Comparison of ENCODE assay signal across 1 cellular context in genomic region chr16:57244767-57245471, GRCh38.
TF ChIP-seq lines count a peak whose summit lies in the region.

Gene ARL2BP (plus strand): TSS chr16:57245259. CDS start chr16:57245368, 109 bp downstream.

TF ChIP-seq in HepG2, 621 proteins besides CTCF, POLR2A, EP300 and RAD21 (continued from another document and continues in another):
- TF ChIP-seq, protein P1, sequence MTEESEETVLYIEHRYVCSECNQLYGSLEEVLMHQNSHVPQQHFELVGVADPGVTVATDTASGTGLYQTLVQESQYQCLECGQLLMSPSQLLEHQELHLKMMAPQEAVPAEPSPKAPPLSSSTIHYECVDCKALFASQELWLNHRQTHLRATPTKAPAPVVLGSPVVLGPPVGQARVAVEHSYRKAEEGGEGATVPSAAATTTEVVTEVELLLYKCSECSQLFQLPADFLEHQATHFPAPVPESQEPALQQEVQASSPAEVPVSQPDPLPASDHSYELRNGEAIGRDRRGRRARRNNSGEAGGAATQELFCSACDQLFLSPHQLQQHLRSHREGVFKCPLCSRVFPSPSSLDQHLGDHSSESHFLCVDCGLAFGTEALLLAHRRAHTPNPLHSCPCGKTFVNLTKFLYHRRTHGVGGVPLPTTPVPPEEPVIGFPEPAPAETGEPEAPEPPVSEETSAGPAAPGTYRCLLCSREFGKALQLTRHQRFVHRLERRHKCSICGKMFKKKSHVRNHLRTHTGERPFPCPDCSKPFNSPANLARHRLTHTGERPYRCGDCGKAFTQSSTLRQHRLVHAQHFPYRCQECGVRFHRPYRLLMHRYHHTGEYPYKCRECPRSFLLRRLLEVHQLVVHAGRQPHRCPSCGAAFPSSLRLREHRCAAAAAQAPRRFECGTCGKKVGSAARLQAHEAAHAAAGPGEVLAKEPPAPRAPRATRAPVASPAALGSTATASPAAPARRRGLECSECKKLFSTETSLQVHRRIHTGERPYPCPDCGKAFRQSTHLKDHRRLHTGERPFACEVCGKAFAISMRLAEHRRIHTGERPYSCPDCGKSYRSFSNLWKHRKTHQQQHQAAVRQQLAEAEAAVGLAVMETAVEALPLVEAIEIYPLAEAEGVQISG (CRISPR knock-in tag; IDR thresholded peaks at IDR 0.05): peak; percentile 90
- TF ChIP-seq ZNF382 (CRISPR knock-in tag; IDR thresholded peaks at IDR 0.05; ENCODE audit: borderline replicate concordance) (no peak), TCF7 (IDR thresholded peaks at IDR 0.05; ENCODE audit: low read depth) (no peak), ZNF446 (CRISPR knock-in tag; IDR thresholded peaks at IDR 0.05) (no peak), ZNF276 (CRISPR knock-in tag; IDR thresholded peaks at IDR 0.05; ENCODE audit: low read depth) (peak; percentile 90; the same call in 1 of the 2 replicates), ZSCAN30 (CRISPR knock-in tag; IDR thresholded peaks at IDR 0.05) (no peak), ZNF501 (CRISPR knock-in tag; IDR thresholded peaks at IDR 0.05) (peak; percentile 98), ATAD3A (CRISPR knock-in tag; IDR thresholded peaks at IDR 0.05) (no peak), ZNF709 (CRISPR knock-in tag; IDR thresholded peaks at IDR 0.05) (no peak; the same call in 1 of the 2 replicates), MAX (IDR thresholded peaks at IDR 0.05) (peak; percentile 97), ZNF136 (CRISPR knock-in tag; IDR thresholded peaks at IDR 0.05; ENCODE audit: low read depth) (0 out of 2 replicates have a peak, but pooled peaks have one; percentile 25), NPAS2 (CRISPR knock-in tag; IDR thresholded peaks at IDR 0.05; ENCODE audit: borderline replicate concordance) (no peak), TP53 (CRISPR knock-in tag; conservative IDR thresholded peaks at IDR 0.05) (peak; percentile 53; the same call in 1 of the 2 replicates), FOXM1 (CRISPR knock-in tag; IDR thresholded peaks at IDR 0.05) (no peak; the same call in 1 of the 2 replicates), KLF16 (CRISPR knock-in tag; IDR thresholded peaks at IDR 0.05) (peak in 1 of 2 experiments; percentile 75; a peak in 1 of 4 replicates), CCAR2 (optimal IDR thresholded peaks at IDR 0.05; ENCODE audit: low read depth, low read length) (no peak), SNAI1 (CRISPR knock-in tag; IDR thresholded peaks at IDR 0.05; ENCODE audit: borderline replicate concordance) (0 out of 2 replicates have a peak, but pooled peaks have one; percentile 68), ELF3 (CRISPR knock-in tag; IDR thresholded peaks at IDR 0.05) (peak; percentile 84), NFKB2 (CRISPR knock-in tag; IDR thresholded peaks at IDR 0.05; ENCODE audit: borderline replicate concordance) (no peak; the same call in 1 of the 2 replicates), ZNF629 (CRISPR knock-in tag; conservative IDR thresholded peaks at IDR 0.05) (no peak; the same call in 1 of the 2 replicates), CCDC6 (CRISPR knock-in tag; IDR thresholded peaks at IDR 0.05) (peak; percentile 83; the same call in 1 of the 2 replicates), KLF12 (CRISPR knock-in tag; IDR thresholded peaks at IDR 0.05; ENCODE audit: borderline replicate concordance) (peak; percentile 97; the same call in 1 of the 2 replicates), ZNF639 (CRISPR knock-in tag; conservative IDR thresholded peaks at IDR 0.05) (peak; percentile 83; the same call in 1 of the 2 replicates), FOXK1 (CRISPR knock-in tag; IDR thresholded peaks at IDR 0.05; ENCODE audit: borderline replicate concordance, low read depth) (no peak), NFE2 (CRISPR knock-in tag; IDR thresholded peaks at IDR 0.05) (no peak), RCOR2 (CRISPR knock-in tag; IDR thresholded peaks at IDR 0.05) (no peak), ZNF770 (CRISPR knock-in tag; IDR thresholded peaks at IDR 0.05) (peak; percentile 92), ZBTB38 (CRISPR knock-in tag; IDR thresholded peaks at IDR 0.05) (peak; percentile 94), ZNF362 (CRISPR knock-in tag; IDR thresholded peaks at IDR 0.05; ENCODE audit: borderline replicate concordance) (no peak; the same call in 1 of the 2 replicates), TBL1XR1 (IDR thresholded peaks at IDR 0.05; ENCODE audit: borderline replicate concordance, low read length, partially characterized antibody) (no peak), NR2F2 (IDR thresholded peaks at IDR 0.05; ENCODE audit: borderline replicate concordance, low read depth) (peak; percentile 8; the same call in 1 of the 2 replicates), ZMYM2 (CRISPR knock-in tag; IDR thresholded peaks at IDR 0.05) (no peak), YY1 (IDR thresholded peaks at IDR 0.05; ENCODE audit: insufficient read depth, insufficient replicate concordance, low read depth, low read length) (peak; percentile 68), MIER2 (CRISPR knock-in tag; IDR thresholded peaks at IDR 0.05) (no peak; the same call in 1 of the 2 replicates), ZNF12 (CRISPR knock-in tag; IDR thresholded peaks at IDR 0.05) (no peak; the same call in 1 of the 2 replicates), ZBTB7B (CRISPR knock-in tag; IDR thresholded peaks at IDR 0.05) (peak; percentile 84; the same call in 1 of the 2 replicates), ZNF530 (CRISPR knock-in tag; IDR thresholded peaks at IDR 0.05; ENCODE audit: low read depth) (no peak), GZF1 (CRISPR knock-in tag; IDR thresholded peaks at IDR 0.05) (no peak), ZNF563 (CRISPR knock-in tag; IDR thresholded peaks at IDR 0.05) (peak; percentile 68; the same call in 1 of the 2 replicates), GTF2F1 (IDR thresholded peaks at IDR 0.05; ENCODE audit: low read length) (no peak)
- TF ChIP-seq, protein P2, sequence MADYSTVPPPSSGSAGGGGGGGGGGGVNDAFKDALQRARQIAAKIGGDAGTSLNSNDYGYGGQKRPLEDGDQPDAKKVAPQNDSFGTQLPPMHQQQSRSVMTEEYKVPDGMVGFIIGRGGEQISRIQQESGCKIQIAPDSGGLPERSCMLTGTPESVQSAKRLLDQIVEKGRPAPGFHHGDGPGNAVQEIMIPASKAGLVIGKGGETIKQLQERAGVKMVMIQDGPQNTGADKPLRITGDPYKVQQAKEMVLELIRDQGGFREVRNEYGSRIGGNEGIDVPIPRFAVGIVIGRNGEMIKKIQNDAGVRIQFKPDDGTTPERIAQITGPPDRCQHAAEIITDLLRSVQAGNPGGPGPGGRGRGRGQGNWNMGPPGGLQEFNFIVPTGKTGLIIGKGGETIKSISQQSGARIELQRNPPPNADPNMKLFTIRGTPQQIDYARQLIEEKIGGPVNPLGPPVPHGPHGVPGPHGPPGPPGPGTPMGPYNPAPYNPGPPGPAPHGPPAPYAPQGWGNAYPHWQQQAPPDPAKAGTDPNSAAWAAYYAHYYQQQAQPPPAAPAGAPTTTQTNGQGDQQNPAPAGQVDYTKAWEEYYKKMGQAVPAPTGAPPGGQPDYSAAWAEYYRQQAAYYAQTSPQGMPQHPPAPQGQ (CRISPR knock-in tag; IDR thresholded peaks at IDR 0.05; ENCODE audit: borderline replicate concordance): no peak
- TF ChIP-seq, protein P3, sequence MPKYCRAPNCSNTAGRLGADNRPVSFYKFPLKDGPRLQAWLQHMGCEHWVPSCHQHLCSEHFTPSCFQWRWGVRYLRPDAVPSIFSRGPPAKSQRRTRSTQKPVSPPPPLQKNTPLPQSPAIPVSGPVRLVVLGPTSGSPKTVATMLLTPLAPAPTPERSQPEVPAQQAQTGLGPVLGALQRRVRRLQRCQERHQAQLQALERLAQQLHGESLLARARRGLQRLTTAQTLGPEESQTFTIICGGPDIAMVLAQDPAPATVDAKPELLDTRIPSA (CRISPR knock-in tag; IDR thresholded peaks at IDR 0.05; ENCODE audit: borderline replicate concordance): no peak; the same call in none of the 2 replicates
- TF ChIP-seq, protein P4, sequence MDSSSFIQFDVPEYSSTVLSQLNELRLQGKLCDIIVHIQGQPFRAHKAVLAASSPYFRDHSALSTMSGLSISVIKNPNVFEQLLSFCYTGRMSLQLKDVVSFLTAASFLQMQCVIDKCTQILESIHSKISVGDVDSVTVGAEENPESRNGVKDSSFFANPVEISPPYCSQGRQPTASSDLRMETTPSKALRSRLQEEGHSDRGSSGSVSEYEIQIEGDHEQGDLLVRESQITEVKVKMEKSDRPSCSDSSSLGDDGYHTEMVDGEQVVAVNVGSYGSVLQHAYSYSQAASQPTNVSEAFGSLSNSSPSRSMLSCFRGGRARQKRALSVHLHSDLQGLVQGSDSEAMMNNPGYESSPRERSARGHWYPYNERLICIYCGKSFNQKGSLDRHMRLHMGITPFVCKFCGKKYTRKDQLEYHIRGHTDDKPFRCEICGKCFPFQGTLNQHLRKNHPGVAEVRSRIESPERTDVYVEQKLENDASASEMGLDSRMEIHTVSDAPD (CRISPR knock-in tag; IDR thresholded peaks at IDR 0.05): peak; percentile 90
- TF ChIP-seq, protein P5, sequence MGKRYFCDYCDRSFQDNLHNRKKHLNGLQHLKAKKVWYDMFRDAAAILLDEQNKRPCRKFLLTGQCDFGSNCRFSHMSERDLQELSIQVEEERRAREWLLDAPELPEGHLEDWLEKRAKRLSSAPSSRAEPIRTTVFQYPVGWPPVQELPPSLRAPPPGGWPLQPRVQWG (CRISPR knock-in tag; IDR thresholded peaks at IDR 0.05; ENCODE audit: borderline replicate concordance, low read depth): no peak
- TF ChIP-seq, protein P6, sequence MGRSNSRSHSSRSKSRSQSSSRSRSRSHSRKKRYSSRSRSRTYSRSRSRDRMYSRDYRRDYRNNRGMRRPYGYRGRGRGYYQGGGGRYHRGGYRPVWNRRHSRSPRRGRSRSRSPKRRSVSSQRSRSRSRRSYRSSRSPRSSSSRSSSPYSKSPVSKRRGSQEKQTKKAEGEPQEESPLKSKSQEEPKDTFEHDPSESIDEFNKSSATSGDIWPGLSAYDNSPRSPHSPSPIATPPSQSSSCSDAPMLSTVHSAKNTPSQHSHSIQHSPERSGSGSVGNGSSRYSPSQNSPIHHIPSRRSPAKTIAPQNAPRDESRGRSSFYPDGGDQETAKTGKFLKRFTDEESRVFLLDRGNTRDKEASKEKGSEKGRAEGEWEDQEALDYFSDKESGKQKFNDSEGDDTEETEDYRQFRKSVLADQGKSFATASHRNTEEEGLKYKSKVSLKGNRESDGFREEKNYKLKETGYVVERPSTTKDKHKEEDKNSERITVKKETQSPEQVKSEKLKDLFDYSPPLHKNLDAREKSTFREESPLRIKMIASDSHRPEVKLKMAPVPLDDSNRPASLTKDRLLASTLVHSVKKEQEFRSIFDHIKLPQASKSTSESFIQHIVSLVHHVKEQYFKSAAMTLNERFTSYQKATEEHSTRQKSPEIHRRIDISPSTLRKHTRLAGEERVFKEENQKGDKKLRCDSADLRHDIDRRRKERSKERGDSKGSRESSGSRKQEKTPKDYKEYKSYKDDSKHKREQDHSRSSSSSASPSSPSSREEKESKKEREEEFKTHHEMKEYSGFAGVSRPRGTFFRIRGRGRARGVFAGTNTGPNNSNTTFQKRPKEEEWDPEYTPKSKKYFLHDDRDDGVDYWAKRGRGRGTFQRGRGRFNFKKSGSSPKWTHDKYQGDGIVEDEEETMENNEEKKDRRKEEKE (IDR thresholded peaks at IDR 0.05): no peak
